Comparison of ENCODE assay signal across 26 cellular contexts in genomic region chr4:124429746-124430250, GRCh38.
DNase-seq lines count a peak whose midpoint lies in the region; ATAC-seq, FAIRE-seq and TF ChIP-seq lines count a peak whose summit lies in the region.
"Had no signal": no experiment of that assay in that cellular context is flagged by ENCODE, and none has a peak within 500 bp of the region (broad histone marks: within the 10 kb centered on the region; RNA-seq: fewer than 3 reads in every experiment).

No MANE protein-coding gene starts in this region.

- ATAC-seq in A549 (peak in 1 of 2 experiments; percentile 46; a peak in 3 of 6 replicates), HG03097 (IDR thresholded peaks at IDR 0.05; ENCODE audit: low FRiP score, unreplicated experiment) (no peak)
- ATAC-seq: Right ventricle myocardium inferior; stimulated activated naive B cell treated with anti-CD40 and anti-IgM and Interleukin-4, amounts not matched to agents 10 μg/mL and 1 μg/mL and 100 μg/mL, for 72 hours had no signal

- TF ChIP-seq EP300 in A549 (IDR thresholded peaks at IDR 0.05) (no peak), esophagus muscularis mucosa (IDR thresholded peaks at IDR 0.05) (no peak)

- H3K4me2 ChIP-seq in A549, result peak overlapping the region; percentile 52

- peak overlapping the region; percentile 77 to 85 for H3K27ac ChIP-seq in A549
- H3K27ac ChIP-seq in esophagus muscularis mucosa (replicated peaks in 1 of 4), result no peak overlapping the region
- H3K27ac ChIP-seq: left lung, neutrophil, thoracic aorta had no signal

- H3K4me3 ChIP-seq in A549 (no peak overlapping the region), esophagus muscularis mucosa (no peak overlapping the region)
- H3K4me3 ChIP-seq: left lung, thoracic aorta had no signal

- DNase-seq in A549 (ENCODE audit: low read depth in 1 of 2, low spot score in 1 of 2), result peak in 1 of 2 experiments; percentile 34
- DNase-seq in HT-29 (ENCODE audit: low spot score), result peak; percentile 50
- DNase-seq in dermis blood vessel endothelial cell, result peak; percentile 69
- DNase-seq in neural crest cell (ENCODE audit: low read depth, low spot score), result no peak
- DNase-seq in retina, result no peak
- no peak for DNase-seq in esophagus muscularis mucosa (ENCODE audit: extremely low spot score)
- DNase-seq in DMS79 treated with DMSO at 0.1 percent for 48 hours (lab: John Stamatoyannopoulos, UW), result no peak
- DNase-seq: activated CD4-positive, CD25-positive, alpha-beta regulatory T cell treated with anti-CD3 and anti-CD28 coated beads, Interleukin-2, amount 50 U/mL, for 72 hours; activated CD8-positive, alpha-beta memory T cell treated with anti-CD3 and anti-CD28 coated beads for 24 hours; activated T-cell treated with anti-CD3 and anti-CD28 coated beads, Interleukin-2, amount 50 U/mL, for 24 hours; H9; immature natural killer cell; KG1; left lung; MV-4-11; NCI-H1694 treated with DMSO at 0.1 percent for 48 hours; NCI-H774; stimulated activated CD4-positive, alpha-beta T cell treated with anti-CD3 and anti-CD28 coated beads, Interleukin-2, amount 100 ng/mL, for 48 hours; stimulated activated naive B cell treated with anti-CD40 and anti-IgM and Interleukin-4, amounts not matched to agents 10 μg/mL and 1 μg/mL and 100 μg/mL, for 72 hours had no signal

- no peaks in the 10 kb centered on the region for H3K27me3 ChIP-seq in esophagus muscularis mucosa
- H3K27me3 ChIP-seq: left lung, neutrophil had no signal

- CTCF ChIA-PET in A549 (lab: Yijun Ruan, JAX), result no interaction called here

- H3K9me3 Mint-ChIP-seq in neural crest cell, result no peaks in the 10 kb centered on the region
- H3K9me3 Mint-ChIP-seq: activated T-cell treated with anti-CD3 and anti-CD28 coated beads, Interleukin-2, amount 50 U/mL, for 24 hours; H9; stimulated activated naive B cell treated with anti-CD40 and anti-IgM and Interleukin-4, amounts not matched to agents 10 μg/mL and 1 μg/mL and 100 μg/mL, for 72 hours had no signal

- TF ChIP-seq POLR2A in A549 (IDR thresholded peaks at IDR 0.05; ENCODE audit: low read length) (no peak), esophagus muscularis mucosa (IDR thresholded peaks at IDR 0.05; ENCODE audit: low read depth) (no peak)

- peaks cover 6% of the 10 kb centered on the region for H3K4me1 Mint-ChIP-seq in neural crest cell
- H3K4me1 Mint-ChIP-seq: immature natural killer cell had no signal

- no peak for TF ChIP-seq CTCF in A549 (IDR thresholded peaks at IDR 0.05)
- no peak for TF ChIP-seq CTCF in neural crest cell (conservative IDR thresholded peaks at IDR 0.05)
- no peak for TF ChIP-seq CTCF in esophagus muscularis mucosa (IDR thresholded peaks at IDR 0.05)

- POLR2A ChIA-PET in A549 (lab: Yijun Ruan, JAX), result no interaction called here

- no peak for FAIRE-seq in A549 (lab: Jason Lieb, UNC)
- FAIRE-seq: A204.1, bronchial epithelial cell, GM18507 had no signal

- intact Hi-C loops in esophagus muscularis mucosa (cut with DNase I), result no loop called here

- no peaks in the 10 kb centered on the region for H3K36me3 ChIP-seq in esophagus muscularis mucosa
- H3K36me3 ChIP-seq: left lung, neutrophil, thoracic aorta had no signal

- H3K27ac Mint-ChIP-seq in neural crest cell (ENCODE audit: unreplicated experiment), result peak overlapping the region; percentile 31
- H3K27ac Mint-ChIP-seq: activated T-cell treated with anti-CD3 and anti-CD28 coated beads, Interleukin-2, amount 50 U/mL, for 24 hours; immature natural killer cell; stimulated activated naive B cell treated with anti-CD40 and anti-IgM and Interleukin-4, amounts not matched to agents 10 μg/mL and 1 μg/mL and 100 μg/mL, for 72 hours had no signal

- H3K9me3 ChIP-seq in A549 (no peaks in the 10 kb centered on the region), esophagus muscularis mucosa (no peaks in the 10 kb centered on the region)
- H3K9me3 ChIP-seq: left lung, neutrophil, thoracic aorta had no signal

- WGBS in A549 (ENCODE audit: missing lambda C conversion rate), result 16% methylated on average over 2 of the region's 2 CpGs
- WGBS in esophagus muscularis mucosa, result 70% methylated on average over 2 of the region's 2 CpGs

- H3K4me1 ChIP-seq in A549 (peaks cover 68% of the 10 kb centered on the region), esophagus muscularis mucosa (peaks cover 2 to 16% (median 12%) of the 10 kb centered on the region in 4 donors)

- no peak for TF ChIP-seq RAD21 in A549 (conservative IDR thresholded peaks at IDR 0.05 in 1 of 2, IDR thresholded peaks at IDR 0.05 in 1 of 2)

- H3K36me3 Mint-ChIP-seq in neural crest cell (ENCODE audit: low read depth), result no peaks in the 10 kb centered on the region
- H3K36me3 Mint-ChIP-seq: immature natural killer cell; stimulated activated naive B cell treated with anti-CD40 and anti-IgM and Interleukin-4, amounts not matched to agents 10 μg/mL and 1 μg/mL and 100 μg/mL, for 72 hours had no signal

- no peak overlapping the region for H3K4me3 Mint-ChIP-seq in neural crest cell
- H3K4me3 Mint-ChIP-seq: activated T-cell treated with anti-CD3 and anti-CD28 coated beads, Interleukin-2, amount 50 U/mL, for 24 hours; H9; immature natural killer cell; stimulated activated naive B cell treated with anti-CD40 and anti-IgM and Interleukin-4, amounts not matched to agents 10 μg/mL and 1 μg/mL and 100 μg/mL, for 72 hours had no signal

- H3K27me3 Mint-ChIP-seq in neural crest cell (ENCODE audit: low read depth), result no peaks in the 10 kb centered on the region
- H3K27me3 Mint-ChIP-seq: stimulated activated naive B cell treated with anti-CD40 and anti-IgM and Interleukin-4, amounts not matched to agents 10 μg/mL and 1 μg/mL and 100 μg/mL, for 72 hours had no signal

TF ChIP-seq in A549, 52 proteins besides CTCF, POLR2A, EP300 and RAD21 (continues in another document):
- TF ChIP-seq FOSB (CRISPR knock-in tag; IDR thresholded peaks at IDR 0.05) (no peak), SMC3 (IDR thresholded peaks at IDR 0.05) (no peak), MAFK (IDR thresholded peaks at IDR 0.05; ENCODE audit: partially characterized antibody) (no peak), E2F6 (IDR thresholded peaks at IDR 0.05; ENCODE audit: borderline replicate concordance, low read depth) (no peak), POLR2AphosphoS2 (conservative IDR thresholded peaks at IDR 0.05; ENCODE audit: low read length) (no peak), ZSCAN20 (CRISPR knock-in tag; IDR thresholded peaks at IDR 0.05) (no peak), EHF (CRISPR knock-in tag; IDR thresholded peaks at IDR 0.05) (no peak), CEBPB (IDR thresholded peaks at IDR 0.05) (no peak), NPAS2 (CRISPR knock-in tag; IDR thresholded peaks at IDR 0.05; ENCODE audit: borderline replicate concordance) (no peak), JUN (IDR thresholded peaks at IDR 0.05) (no peak), HMGXB4 (CRISPR knock-in tag; IDR thresholded peaks at IDR 0.05; ENCODE audit: borderline replicate concordance) (no peak), PBX3 (IDR thresholded peaks at IDR 0.05) (no peak), CBX8 (IDR thresholded peaks at IDR 0.05) (no peak), EHMT2 (IDR thresholded peaks at IDR 0.05; ENCODE audit: low read depth) (no peak), NR3C1 (IDR thresholded peaks at IDR 0.05) (no peak)

Comparison
In these comparisons a context has a peak if more than half of its experiments do, and no peak if none do; other contexts are left out.
1. DNase-seq: peak in HT-29 (single experiment) and dermis blood vessel endothelial cell (single experiment); none in neural crest cell (single experiment), retina (single experiment), esophagus muscularis mucosa (single experiment) and DMS79 treated with DMSO at 0.1 percent for 48 hours (single experiment).
2. H3K27ac ChIP-seq: peak in A549 (2 of 2); none in esophagus muscularis mucosa (0 of 4).